Comparison of ENCODE assay signal across 23 cellular contexts in genomic region chr2:25684577-25684976, GRCh38.
"Had no signal": no experiment of that assay in that cellular context is flagged by ENCODE, and none has a peak within 500 bp of the region (broad histone marks: within the 10 kb centered on the region; RNA-seq: fewer than 3 reads in every experiment).

No MANE protein-coding gene starts in this region.

- H3K9me3 Mint-ChIP-seq: activated naive CD4-positive, alpha-beta T cell treated with anti-CD3 and anti-CD28 coated beads, Interleukin-2, amount 50 U/mL, for 72 hours; dendritic cell treated with granulocyte-macrophage colony-stimulating factor and Interleukin-4, amounts not matched to agents 40 ng/mL and 50 ng/mL, for 4 days; mesothelial cell of epicardium; natural killer cell treated with Interleukin-12 subunit alpha and Interleukin-12 subunit beta and Interleukin-15 and Interleukin-18, amount 100 ng/mL, for 72 hours had no signal

- H3K27ac ChIP-seq: adrenal gland, breast epithelium, epithelial cell of prostate, foreskin keratinocyte, parathyroid adenoma, sigmoid colon, tibial artery, uterus, WERI-Rb-1 had no signal

- H3K36me3 ChIP-seq: adrenal gland, breast epithelium, sigmoid colon, tibial artery, uterus, WERI-Rb-1 had no signal

- H3K9me3 ChIP-seq: adrenal gland, breast epithelium, sigmoid colon, tibial artery, uterus had no signal

- H3K36me3 Mint-ChIP-seq: activated naive CD4-positive, alpha-beta T cell treated with anti-CD3 and anti-CD28 coated beads, Interleukin-2, amount 50 U/mL, for 72 hours; mesothelial cell of epicardium; natural killer cell treated with Interleukin-12 subunit alpha and Interleukin-12 subunit beta and Interleukin-15 and Interleukin-18, amount 100 ng/mL, for 72 hours had no signal

- ATAC-seq: activated naive CD4-positive, alpha-beta T cell treated with anti-CD3 and anti-CD28 coated beads, Interleukin-2, amount 50 U/mL, for 72 hours; foreskin keratinocyte; left colon; natural killer cell treated with Interleukin-12 subunit alpha and Interleukin-12 subunit beta and Interleukin-15 and Interleukin-18, amount 100 ng/mL, for 72 hours; stimulated activated naive CD8-positive, alpha-beta T cell treated with anti-CD3 and anti-CD28 coated beads, Interleukin-15, Interleukin-2, amounts not matched to agents 100 U/mL and 50 U/mL, for 24 hours had no signal

- H3K4me3 ChIP-seq: adrenal gland, breast epithelium, lung, sigmoid colon, tibial artery, uterus had no signal

- DNase-seq: activated CD4-positive, alpha-beta T cell treated with anti-CD3 and anti-CD28 coated beads for 1 hour; activated CD8-positive, alpha-beta memory T cell treated with anti-CD3 and anti-CD28 coated beads, Interleukin-2, amount 50 U/mL, for 4 hours; activated effector memory CD4-positive, alpha-beta T cell treated with anti-CD3 and anti-CD28 coated beads, Interleukin-2, amount 50 U/mL, for 16 hours; adrenal gland; foreskin keratinocyte; hippocampal formation; left colon; sigmoid colon; stimulated activated CD4-positive, alpha-beta T cell treated with anti-CD3 and anti-CD28 coated beads, Interleukin-1b, Interleukin-23, amount 100 ng/mL, for 48 hours; stimulated activated naive CD8-positive, alpha-beta T cell treated with anti-CD3 and anti-CD28 coated beads, Interleukin-15, Interleukin-2, amounts not matched to agents 100 U/mL and 50 U/mL, for 24 hours; SW 1271; T-helper 2 cell; tibial artery; uterus; WERI-Rb-1 had no signal

- H3K27me3 Mint-ChIP-seq: dendritic cell treated with granulocyte-macrophage colony-stimulating factor and Interleukin-4, amounts not matched to agents 40 ng/mL and 50 ng/mL, for 4 days had no signal

- H3K4me3 Mint-ChIP-seq: dendritic cell treated with granulocyte-macrophage colony-stimulating factor and Interleukin-4, amounts not matched to agents 40 ng/mL and 50 ng/mL, for 4 days; mesothelial cell of epicardium; natural killer cell treated with Interleukin-12 subunit alpha and Interleukin-12 subunit beta and Interleukin-15 and Interleukin-18, amount 100 ng/mL, for 72 hours had no signal

- H3K27ac Mint-ChIP-seq: activated naive CD4-positive, alpha-beta T cell treated with anti-CD3 and anti-CD28 coated beads, Interleukin-2, amount 50 U/mL, for 72 hours; dendritic cell treated with granulocyte-macrophage colony-stimulating factor and Interleukin-4, amounts not matched to agents 40 ng/mL and 50 ng/mL, for 4 days; mesothelial cell of epicardium; natural killer cell treated with Interleukin-12 subunit alpha and Interleukin-12 subunit beta and Interleukin-15 and Interleukin-18, amount 100 ng/mL, for 72 hours had no signal

- H3K4me1 ChIP-seq: adrenal gland, breast epithelium, foreskin keratinocyte, parathyroid adenoma, sigmoid colon, tibial artery, uterus had no signal
